In the genomic region with DNA sequence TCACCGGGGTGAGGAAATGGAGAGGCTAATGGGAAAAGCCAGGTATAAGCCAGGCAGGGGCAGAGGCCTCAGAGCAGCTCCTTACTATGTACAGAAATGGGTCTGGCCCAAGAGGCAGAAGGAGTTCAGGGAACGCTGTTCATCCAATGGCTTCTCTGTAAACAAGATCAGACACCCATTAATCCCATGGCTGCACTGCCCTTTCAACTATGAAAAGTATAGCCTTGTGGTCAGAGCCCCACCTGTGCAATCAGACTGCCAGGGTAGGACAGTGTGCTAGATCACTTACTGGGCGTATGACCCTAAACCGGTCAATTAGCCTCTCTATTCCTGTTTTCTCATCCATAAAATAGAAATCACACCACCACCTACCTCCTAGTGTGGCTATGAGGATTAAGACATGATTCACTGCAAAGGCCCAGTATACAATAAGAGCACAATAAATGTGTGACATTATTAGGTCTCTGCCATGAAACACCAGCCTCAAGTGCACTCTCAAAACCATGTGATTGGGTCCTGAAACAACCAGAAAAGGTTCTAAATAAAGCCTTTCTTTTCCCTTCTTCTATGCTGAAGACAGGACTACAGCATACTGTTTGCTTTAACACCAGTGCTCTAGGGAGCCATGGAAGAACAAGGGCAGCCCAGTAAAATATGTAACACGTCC, we compare ENCODE assay signal across 10 cellular contexts. TPM values are rescaled to one million over a fixed set of nuclear protein-coding genes. Genes with fewer than 3 reads are reported as not detected.
DNase-seq lines count a peak whose midpoint lies in the region; ATAC-seq and TF ChIP-seq lines count a peak whose summit lies in the region.
"Had no signal": no experiment of that assay in that cellular context is flagged by ENCODE, and none has a peak within 500 bp of the region (broad histone marks: within the 10 kb centered on the region; RNA-seq: fewer than 3 reads in every experiment).

No MANE protein-coding gene starts in this region.

- no TSS peak for BruUV-seq in PC-3 (replicated peaks; lab: Mats Ljungman, UMichigan)

- CTCF ChIA-PET in activated CD4-positive, alpha-beta T cell treated with anti-CD3 and anti-CD28 coated beads for 36 hours (lab: Charles Lee): interaction anchor here (0.7 to 6.2 kb wide), 13 partner anchors 27 to 192 kb away, joined by 3 to 32 read pairs (median 4); no protein-coding TSS in a partner anchor
- CTCF ChIA-PET in PC-3 (lab: Charles Lee): no interaction called here

- 0 out of 2 replicates have a peak, but pooled peaks cover 4% of the 10 kb centered on the region for H4K20me1 ChIP-seq in PC-3 (ENCODE audit: low read length)

- no peak overlapping the region for H3K27ac ChIP-seq in PC-3 (ENCODE audit: low read length)
- H3K27ac ChIP-seq in esophagus muscularis mucosa (replicated peaks in 1 of 4): peak overlapping the region; percentile 50 to 85 (median 54)
- H3K27ac ChIP-seq in stomach: peak overlapping the region; percentile 16 to 90 (median 87)

- peak; percentile 12 for DNase-seq in activated CD4-positive, alpha-beta T cell treated with anti-CD3 and anti-CD28 coated beads for 36 hours
- no peak for DNase-seq in activated CD4-positive, alpha-beta T cell treated with anti-CD3 and anti-CD28 coated beads, Interleukin-2, amount 50 U/mL, for 48 hours
- no peak for DNase-seq in PC-3
- no peak for DNase-seq in esophagus muscularis mucosa (ENCODE audit: extremely low spot score)
- no peak for DNase-seq in stomach
- DNase-seq in dermis blood vessel endothelial cell: no peak
- DNase-seq in nephron progenitor cell: no peak

- TF ChIP-seq EP300 in esophagus muscularis mucosa (IDR thresholded peaks at IDR 0.05): no peak
- TF ChIP-seq EP300 in stomach (IDR thresholded peaks at IDR 0.05): no peak

- no peaks in the 10 kb centered on the region for H3K79me2 ChIP-seq in PC-3 (ENCODE audit: low read length)

- H3K36me3 ChIP-seq in PC-3 (ENCODE audit: low read depth, low read length): no peaks in the 10 kb centered on the region
- H3K36me3 ChIP-seq in esophagus muscularis mucosa: no peaks in the 10 kb centered on the region
- peaks cover 0 to 3% (median 0%) of the 10 kb centered on the region in 4 donors for H3K36me3 ChIP-seq in stomach
- H3K36me3 ChIP-seq: MG63 had no signal

- H3K4me3 Mint-ChIP-seq in activated CD4-positive, alpha-beta T cell treated with anti-CD3 and anti-CD28 coated beads for 36 hours: peak overlapping the region; percentile 93
- no peak overlapping the region for H3K4me3 Mint-ChIP-seq in nephron progenitor cell

- H3K9me3 ChIP-seq in PC-3 (ENCODE audit: low read length) (no peaks in the 10 kb centered on the region), esophagus muscularis mucosa (no peaks in the 10 kb centered on the region), stomach (no peaks in the 10 kb centered on the region)
- H3K9me3 ChIP-seq: MG63 had no signal

- WGBS in esophagus muscularis mucosa: 75% methylated on average over 5 of the region's 5 CpGs
- WGBS in stomach, 5 donors: 66 to 76% (median 74%) methylated on average over 5 of the region's 5 CpGs

- H3K4me2 ChIP-seq in PC-3 (ENCODE audit: low read length): peak overlapping the region; percentile 40
- H3K4me2 ChIP-seq: smooth muscle cell had no signal

- TF ChIP-seq CTCF in PC-3 (conservative IDR thresholded peaks at IDR 0.05; ENCODE audit: low read depth, low read length): no peak
- TF ChIP-seq CTCF in esophagus muscularis mucosa (IDR thresholded peaks at IDR 0.05): no peak
- no peak for TF ChIP-seq CTCF in stomach (IDR thresholded peaks at IDR 0.05)
- TF ChIP-seq CTCF in nephron progenitor cell (IDR thresholded peaks at IDR 0.05): no peak

- peaks cover 28% of the 10 kb centered on the region for H3K36me3 Mint-ChIP-seq in activated CD4-positive, alpha-beta T cell treated with anti-CD3 and anti-CD28 coated beads for 36 hours (ENCODE audit: low read depth)
- H3K36me3 Mint-ChIP-seq in nephron progenitor cell (ENCODE audit: low read depth): no peaks in the 10 kb centered on the region

- H3K4me1 ChIP-seq in PC-3 (ENCODE audit: insufficient read depth, low read length) (peaks cover 41% of the 10 kb centered on the region), esophagus muscularis mucosa (peaks cover 20 to 71% (median 59%) of the 10 kb centered on the region in 4 donors), stomach (peaks cover 9 to 73% (median 35%) of the 10 kb centered on the region in 4 donors)

- H3K27me3 Mint-ChIP-seq in activated CD4-positive, alpha-beta T cell treated with anti-CD3 and anti-CD28 coated beads for 36 hours: no peaks in the 10 kb centered on the region
- peaks cover 31% of the 10 kb centered on the region for H3K27me3 Mint-ChIP-seq in nephron progenitor cell (ENCODE audit: low read depth, poor library complexity)

- no peak for TF ChIP-seq POLR2A in esophagus muscularis mucosa (IDR thresholded peaks at IDR 0.05; ENCODE audit: low read depth)
- no peak for TF ChIP-seq POLR2A in stomach (IDR thresholded peaks at IDR 0.05)
- no peak for TF ChIP-seq POLR2A in GM18505 (IDR thresholded peaks at IDR 0.05; ENCODE audit: borderline replicate concordance, extremely low read depth, insufficient read depth, insufficient read length)

- H3K9me3 Mint-ChIP-seq in activated CD4-positive, alpha-beta T cell treated with anti-CD3 and anti-CD28 coated beads for 36 hours (ENCODE audit: low read depth): no peaks in the 10 kb centered on the region
- H3K9me3 Mint-ChIP-seq in nephron progenitor cell: no peaks in the 10 kb centered on the region

- no peaks in the 10 kb centered on the region for H3F3A ChIP-seq in PC-3 (ENCODE audit: low read length, unreplicated experiment)

- intact Hi-C loops in activated CD4-positive, alpha-beta T cell treated with anti-CD3 and anti-CD28 coated beads for 36 hours (cut with DNase I, micrococcal nuclease): loop anchor here (5.0 to 10.0 kb wide), 5 partner anchors 126 to 1141 kb away; a partner anchor contains a TSS
- intact Hi-C loops in PC-3 (cut with micrococcal nuclease) (loop anchor here (10.0 kb wide), 2 partner anchors 171 to 291 kb away; no protein-coding TSS in a partner anchor), esophagus muscularis mucosa (cut with DNase I) (no loop called here), stomach (cut with DNase I; ENCODE audit: low total_unique reads) (no loop called here)

- H3K9ac ChIP-seq in PC-3 (ENCODE audit: low read length): no peak overlapping the region

- no peaks in the 10 kb centered on the region for H3K9me2 ChIP-seq in PC-3 (replicated peaks; ENCODE audit: low read length)

- H3K27ac Mint-ChIP-seq in activated CD4-positive, alpha-beta T cell treated with anti-CD3 and anti-CD28 coated beads for 36 hours: peak overlapping the region; percentile 98
- no peak overlapping the region for H3K27ac Mint-ChIP-seq in nephron progenitor cell

- H3K27me3 ChIP-seq in PC-3 (ENCODE audit: low read length): no peaks in the 10 kb centered on the region
- no peaks in the 10 kb centered on the region for H3K27me3 ChIP-seq in esophagus muscularis mucosa
- H3K27me3 ChIP-seq in stomach: no peaks in the 10 kb centered on the region
- H3K27me3 ChIP-seq: MG63 had no signal

- no peak for ATAC-seq in activated CD4-positive, alpha-beta T cell treated with anti-CD3 and anti-CD28 coated beads for 36 hours
- ATAC-seq in PC-3 (no peak), GM18505 (IDR thresholded peaks at IDR 0.05; ENCODE audit: unreplicated experiment) (no peak)

- POLR2A ChIA-PET in activated CD4-positive, alpha-beta T cell treated with anti-CD3 and anti-CD28 coated beads for 36 hours (lab: Charles Lee): interaction anchor here (0.7 to 3.6 kb wide), 3 partner anchors 13 to 107 kb away, joined by 3 to 23 read pairs (median 3); no protein-coding TSS in a partner anchor
- POLR2A ChIA-PET in PC-3 (lab: Charles Lee; ENCODE audit: unreplicated experiment): no interaction called here

- peaks cover 67% of the 10 kb centered on the region for H3K4me1 Mint-ChIP-seq in activated CD4-positive, alpha-beta T cell treated with anti-CD3 and anti-CD28 coated beads for 36 hours
- peaks cover 9% of the 10 kb centered on the region for H3K4me1 Mint-ChIP-seq in nephron progenitor cell

- no peak overlapping the region for H3K4me3 ChIP-seq in PC-3 (ENCODE audit: low read length)
- peak overlapping the region in 1 of 4 donors; percentile 8 for H3K4me3 ChIP-seq in esophagus muscularis mucosa
- H3K4me3 ChIP-seq in stomach: no peak overlapping the region
- H3K4me3 ChIP-seq: MG63, smooth muscle cell had no signal

- no peak overlapping the region; the same call in 1 of the 2 replicates for H2AFZ ChIP-seq in PC-3 (ENCODE audit: low read length)

RNA-seq across cellular contexts. Expression of a gene that starts 4.4 kb away (rescaled TPM):
- total RNA-seq in activated CD4-positive, alpha-beta T cell treated with anti-CD3 and anti-CD28 coated beads for 36 hours: 100 to 1,000 TPM; 122 to 181 TPM
- total RNA-seq in PC-3 (2014; rRNA removed) (2.4 and 28.7 TPM in 2 replicates), esophagus muscularis mucosa (10 to 100 TPM; 41.4 to 76.6 (median 48.1) TPM), stomach (10 to 100 TPM in 4 of 5 donors, 1 to 10 TPM in 1; 1.2 to 58.4 (median 24.6) TPM), dermis blood vessel endothelial cell (5.6 and 7.6 TPM in 2 replicates)
- 1 to 10 TPM; 1.2 to 2.3 (median 1.8) TPM for polyA plus RNA-seq in stomach

Comparison
In these comparisons a context has a peak if more than half of its experiments do, and no peak if none do; other contexts are left out.
1. intact Hi-C loops: an anchor here in activated CD4-positive, alpha-beta T cell treated with anti-CD3 and anti-CD28 coated beads for 36 hours (5.0 to 10.0 kb wide) and PC-3 (10.0 kb wide); none called in esophagus muscularis mucosa and stomach.